Comparison of ENCODE assay signal across 1 cellular context in genomic region chr3:177483182-177483967, GRCh38.
A peak's percentile ranks its signal among the peaks of the same experiment; 100 is the strongest.
TF ChIP-seq lines count a peak whose summit lies in the region.

No MANE protein-coding gene starts in this region.

TF ChIP-seq in K562, 482 proteins besides CTCF, POLR2A, EP300 and RAD21 (continued from another document):
- no peak for TF ChIP-seq RNF219 (CRISPR knock-in tag; IDR thresholded peaks at IDR 0.05)
- no peak for TF ChIP-seq TAF15 (IDR thresholded peaks at IDR 0.05; ENCODE audit: low read depth, low read length)
- TF ChIP-seq ZNF23 (CRISPR knock-in tag; IDR thresholded peaks at IDR 0.05) = no peak
- no peak for TF ChIP-seq GTF2F1 (IDR thresholded peaks at IDR 0.05; ENCODE audit: low read depth, low read length)
- no peak for TF ChIP-seq ASH1L (IDR thresholded peaks at IDR 0.05; ENCODE audit: borderline replicate concordance, low read depth, partially characterized antibody)
- no peak for TF ChIP-seq MCM3 (IDR thresholded peaks at IDR 0.05)
- TF ChIP-seq POU5F1 (IDR thresholded peaks at IDR 0.05; ENCODE audit: borderline replicate concordance, low read depth, low read length, partially characterized antibody) = no peak
- TF ChIP-seq ZNF695 (CRISPR knock-in tag; IDR thresholded peaks at IDR 0.05) = no peak
- no peak for TF ChIP-seq ZKSCAN8 (CRISPR knock-in tag; IDR thresholded peaks at IDR 0.05)
- no peak for TF ChIP-seq FOXP4 (CRISPR knock-in tag; IDR thresholded peaks at IDR 0.05; ENCODE audit: borderline replicate concordance)
- no peak for TF ChIP-seq FOXP1 (CRISPR knock-in tag; IDR thresholded peaks at IDR 0.05)
- TF ChIP-seq MXI1 (IDR thresholded peaks at IDR 0.05; ENCODE audit: low read depth, low read length) = 0 out of 2 replicates have a peak, but pooled peaks have one; percentile 12
- TF ChIP-seq MAFF (IDR thresholded peaks at IDR 0.05; ENCODE audit: low read length) = peak; percentile 19; the same call in 1 of the 2 replicates
- no peak for TF ChIP-seq SRSF9 (IDR thresholded peaks at IDR 0.05; ENCODE audit: borderline replicate concordance, low read depth, low read length)
- TF ChIP-seq POLR2H (tag; IDR thresholded peaks at IDR 0.05; ENCODE audit: low read depth) = no peak
- TF ChIP-seq ILF3 (IDR thresholded peaks at IDR 0.05; ENCODE audit: borderline replicate concordance) = no peak
- TF ChIP-seq ZNF232 (CRISPR knock-in tag; IDR thresholded peaks at IDR 0.05) = no peak
- no peak for TF ChIP-seq ZNF586 (CRISPR knock-in tag; conservative IDR thresholded peaks at IDR 0.05)
- no peak for TF ChIP-seq CREB3 (tag; conservative IDR thresholded peaks at IDR 0.05; ENCODE audit: low read depth)
- TF ChIP-seq CHD2 (IDR thresholded peaks at IDR 0.05; ENCODE audit: low read depth, low read length) = no peak
- no peak for TF ChIP-seq ZFX (CRISPR knock-in tag; IDR thresholded peaks at IDR 0.05)
- no peak for TF ChIP-seq RBM25 (IDR thresholded peaks at IDR 0.05; ENCODE audit: low read depth, low read length, severe bottlenecking)
- peak; percentile 68 for TF ChIP-seq BHLHE40 (IDR thresholded peaks at IDR 0.05; ENCODE audit: low read length)
- no peak for TF ChIP-seq NFXL1 (CRISPR knock-in tag; IDR thresholded peaks at IDR 0.05)
- TF ChIP-seq HDAC3 (IDR thresholded peaks at IDR 0.05; ENCODE audit: borderline replicate concordance, partially characterized antibody) = peak; percentile 77
- TF ChIP-seq NCOR1 (IDR thresholded peaks at IDR 0.05) = peak; percentile 90
- TF ChIP-seq MYC (IDR thresholded peaks at IDR 0.05; ENCODE audit: low read depth, low read length) = peak; percentile 63; the same call in 1 of the 2 replicates
- no peak for TF ChIP-seq MYC (CRISPR knock-in tag; IDR thresholded peaks at IDR 0.05; ENCODE audit: borderline replicate concordance, low read depth)
- no peak for TF ChIP-seq RAD51 (IDR thresholded peaks at IDR 0.05; ENCODE audit: borderline replicate concordance, low read depth)
- peak; percentile 60; the same call in 1 of the 2 replicates for TF ChIP-seq ZKSCAN1 (IDR thresholded peaks at IDR 0.05; ENCODE audit: low read depth, low read length)
- no peak for TF ChIP-seq ZNF197 (CRISPR knock-in tag; IDR thresholded peaks at IDR 0.05; ENCODE audit: low read depth)
- no peak; a peak in 1 of 4 replicates for TF ChIP-seq FOXA3 (CRISPR knock-in tag; conservative IDR thresholded peaks at IDR 0.05 in 1 of 2, IDR thresholded peaks at IDR 0.05 in 1 of 2)
- TF ChIP-seq ZNF696 (CRISPR knock-in tag; conservative IDR thresholded peaks at IDR 0.05) = no peak
- no peak for TF ChIP-seq SREBF2 (CRISPR knock-in tag; IDR thresholded peaks at IDR 0.05)
- TF ChIP-seq MLLT1 (IDR thresholded peaks at IDR 0.05) = no peak
- no peak for TF ChIP-seq E2F3 (CRISPR knock-in tag; IDR thresholded peaks at IDR 0.05)
- TF ChIP-seq CBX1 (IDR thresholded peaks at IDR 0.05; ENCODE audit: low read depth) = no peak
- no peak for TF ChIP-seq CEBPZ (IDR thresholded peaks at IDR 0.05; ENCODE audit: borderline replicate concordance, low read depth, low read length)
- no peak for TF ChIP-seq SMAD3 (CRISPR knock-in tag; conservative IDR thresholded peaks at IDR 0.05)
- TF ChIP-seq FOS (IDR thresholded peaks at IDR 0.05; ENCODE audit: extremely low read depth, insufficient read length) = no peak
- no peak for TF ChIP-seq AFF1 (IDR thresholded peaks at IDR 0.05; ENCODE audit: low read depth in 1 of 2, partially characterized antibody in 2 of 2)
- no peak for TF ChIP-seq FOXO4 (CRISPR knock-in tag; IDR thresholded peaks at IDR 0.05)
- no peak for TF ChIP-seq GTF2E2 (tag; IDR thresholded peaks at IDR 0.05)
